8 cellular contexts compared by ENCODE assay signal in genomic region chr20:33675127-33675954, GRCh38. TPM values are rescaled to one million over a fixed set of nuclear protein-coding genes. Genes with fewer than 3 reads are reported as not detected.
A peak's percentile ranks its signal among the peaks of the same experiment; 100 is the strongest.
DNase-seq lines count a peak whose midpoint lies in the region; ATAC-seq and TF ChIP-seq lines count a peak whose summit lies in the region.

No MANE protein-coding gene starts in this region.

- H3K36me3 ChIP-seq in SU-DHL-6 (ENCODE audit: low read length) = 0 out of 2 replicates have a peak, but pooled peaks cover 10% of the 10 kb centered on the region

- H4K20me1 ChIP-seq in SU-DHL-6 (ENCODE audit: low read depth, low read length) = no peaks in the 10 kb centered on the region

- H3K27me3 ChIP-seq in SU-DHL-6 (ENCODE audit: low read length) = no peaks in the 10 kb centered on the region

- H3K4me3 ChIP-seq in SU-DHL-6 (ENCODE audit: insufficient read depth, low read length, poor library complexity, severe bottlenecking) = no peak overlapping the region
- peak overlapping the region; percentile 60 to 69 for H3K4me3 ChIP-seq in foreskin fibroblast (ENCODE audit: low read depth in 1 of 2, low read length in 2 of 2)

- H2AFZ ChIP-seq in SU-DHL-6 (ENCODE audit: low read depth, low read length, severe bottlenecking) = no peak overlapping the region

- intact Hi-C loops in sciatic nerve (cut with DNase I) = no loop called here

- peak; percentile 39 for DNase-seq in ELR (ENCODE audit: low read depth)
- no peak for DNase-seq in foreskin fibroblast
- no peak for DNase-seq in sciatic nerve (ENCODE audit: low spot score)
- no peak for DNase-seq in germinal center (ENCODE audit: low spot score)
- DNase-seq in NCI-H1417 (lab: John Stamatoyannopoulos, UW) = no peak

- TF ChIP-seq CTCF in SU-DHL-6 (IDR thresholded peaks at IDR 0.05; ENCODE audit: insufficient read depth, low read length, poor library complexity, severe bottlenecking) = no peak
- TF ChIP-seq CTCF in foreskin fibroblast (IDR thresholded peaks at IDR 0.05; ENCODE audit: low read depth, low read length) = no peak

- H3F3A ChIP-seq in SU-DHL-6 (ENCODE audit: insufficient read depth) = peaks cover 36% of the 10 kb centered on the region

- peak overlapping the region; percentile 86; the same call in 1 of the 2 replicates for H3K9ac ChIP-seq in SU-DHL-6 (ENCODE audit: low read length)

- H3K9me2 ChIP-seq in SU-DHL-6 (replicated peaks; ENCODE audit: insufficient read depth, low read length) = no peaks in the 10 kb centered on the region

- peaks cover 32% of the 10 kb centered on the region for H3K79me2 ChIP-seq in SU-DHL-6 (ENCODE audit: insufficient read depth, low read length)

- peak; percentile 75 for ATAC-seq in sciatic nerve
- ATAC-seq in HG03342 (IDR thresholded peaks at IDR 0.05; ENCODE audit: unreplicated experiment) = no peak
- ATAC-seq in HG02571 (IDR thresholded peaks at IDR 0.05; ENCODE audit: unreplicated experiment) = no peak

- H3K4me2 ChIP-seq in SU-DHL-6 (ENCODE audit: low read depth, low read length, poor library complexity, severe bottlenecking) = peak overlapping the region; percentile 64

- no peaks in the 10 kb centered on the region for H3K9me3 ChIP-seq in SU-DHL-6 (ENCODE audit: insufficient read depth, low read length)

- H3K27ac ChIP-seq in SU-DHL-6 (ENCODE audit: low read depth, low read length) = peak overlapping the region; percentile 78

RNA-seq across cellular contexts. Expression of gene NECAB3, which starts 1.1 kb away (rescaled TPM):
- 24.1 TPM for total RNA-seq in sciatic nerve

RNA-seq across cellular contexts. Expression of gene ACTL10, which starts 8.6 kb away (rescaled TPM):
- 0.71 TPM for total RNA-seq in sciatic nerve

RNA-seq across cellular contexts. Expression of gene E2F1, which starts 10.8 kb away (rescaled TPM):
- 1.4 TPM for total RNA-seq in sciatic nerve

RNA-seq across cellular contexts. Expression of gene C20orf144, which starts 13.2 kb away (rescaled TPM):
- total RNA-seq in sciatic nerve = not detected

RNA-seq across cellular contexts. Expression of gene PXMP4, which starts 44.8 kb away (rescaled TPM):
- 9.3 TPM for total RNA-seq in sciatic nerve
